8 cellular contexts compared by ENCODE assay signal in the genomic region with DNA sequence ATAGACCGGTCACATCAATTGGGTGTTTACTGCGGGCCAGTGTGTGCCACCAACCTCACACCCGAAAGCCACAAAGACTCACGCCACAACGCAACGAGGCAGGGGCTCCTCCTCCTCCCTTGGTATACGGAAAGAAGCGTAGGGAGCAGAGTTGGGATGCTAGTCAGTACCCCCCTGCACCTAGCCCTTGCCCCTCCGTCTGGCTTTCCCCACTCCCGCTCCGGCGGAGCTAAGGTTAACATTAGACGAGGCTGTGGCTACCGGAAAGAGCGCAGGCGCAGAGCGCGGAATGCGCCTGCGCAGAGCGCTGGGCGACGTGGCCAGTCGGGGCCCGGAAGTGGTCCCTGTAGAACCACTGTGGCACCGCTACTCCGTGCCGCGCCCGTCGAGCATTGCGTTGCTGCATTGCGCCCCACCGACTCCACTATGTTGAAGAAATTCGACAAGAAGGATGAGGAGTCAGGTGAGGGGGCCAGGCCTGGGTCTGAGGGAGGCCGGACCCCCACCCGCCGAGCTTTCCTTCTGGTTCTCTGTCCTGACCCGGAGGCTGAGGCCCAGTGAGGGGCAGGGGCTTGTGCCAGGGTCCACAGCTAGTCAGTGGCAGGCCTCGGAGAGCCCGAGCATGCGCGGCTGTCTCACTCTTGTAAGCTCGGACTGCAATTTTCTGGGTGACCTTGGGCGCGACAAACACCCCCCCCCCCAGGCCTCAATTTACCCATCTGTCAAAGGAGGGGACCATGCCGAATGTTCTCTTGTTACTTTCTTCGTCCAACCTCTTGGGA.
A peak's percentile ranks its signal among the peaks of the same experiment; 100 is the strongest.
DNase-seq lines count a peak whose midpoint lies in the region; ATAC-seq and TF ChIP-seq lines count a peak whose summit lies in the region.

COPG1 (plus strand) TSS at position 323 of the 782 bp plus-strand sequence; CDS start at position 427, 104 bp downstream.

- POLR2A ChIA-PET in AG04449 (lab: Yijun Ruan, JAX): interaction anchor here (0.6 to 2.2 kb wide), 13 partner anchors 9 to 279 kb away, joined by 3 to 18 read pairs (median 4); partner anchors contain the start of genes CNBP and RAB43

- in situ Hi-C loops in T47D (cut with HindIII; ENCODE audit: low pct_unique_long_range_greater_than_20kb, low sequenced_read_pairs): no loop called here

- H3K36me3 ChIP-seq in WERI-Rb-1 (peaks cover 25% of the 10 kb centered on the region), iPS-20b (ENCODE audit: insufficient read depth, low read depth, low read length) (peaks cover 24% of the 10 kb centered on the region)

- H3K27me3 ChIP-seq in WERI-Rb-1 (ENCODE audit: insufficient read depth, low read depth, severe bottlenecking) (no peaks in the 10 kb centered on the region), iPS-20b (ENCODE audit: insufficient read depth, low read length) (no peaks in the 10 kb centered on the region)

- H3K27ac ChIP-seq in WERI-Rb-1: peak within 1 kb of the TSS; percentile 83
- H3K27ac ChIP-seq in iPS-20b (ENCODE audit: low read length): peak within 1 kb of the TSS; percentile 12
- H3K27ac ChIP-seq in skin epidermis: peak within 1 kb of the TSS; percentile 81 to 100 (median 95)

- DNase-seq in AG04449 (ENCODE audit: low read depth, low spot score) (peak; percentile 14), NCI-H2227 treated with DMSO at 0.1 percent for 48 hours (lab: John Stamatoyannopoulos, UW) (peak; percentile 72), WERI-Rb-1 (peak; percentile 85), T47D (ENCODE audit: low read depth in 1 of 2, low spot score in 1 of 2) (peak; percentile 90 to 94)

- H3K9me3 ChIP-seq in WERI-Rb-1 (ENCODE audit: severe bottlenecking): no peaks in the 10 kb centered on the region
- H3K9me3 ChIP-seq in iPS-20b (ENCODE audit: insufficient read depth, low read depth, low read length): no peaks in the 10 kb centered on the region

- H3K4me1 ChIP-seq in iPS-20b (ENCODE audit: insufficient read depth, low read length): peaks cover 4% of the 10 kb centered on the region; the same call in 1 of the 2 replicates

- TF ChIP-seq CTCF in AG04449 (IDR thresholded peaks at IDR 0.05; ENCODE audit: insufficient read depth, low read length, missing control alignments): no peak
- no peak for TF ChIP-seq CTCF in WERI-Rb-1 (IDR thresholded peaks at IDR 0.05; ENCODE audit: low read depth, low read length)

- H3K4me3 ChIP-seq in AG04449 (ENCODE audit: low read depth, low read length): peak within 1 kb of the TSS; percentile 98
- H3K4me3 ChIP-seq in WERI-Rb-1 (ENCODE audit: low read depth, low read length): peak within 1 kb of the TSS; percentile 66
- H3K4me3 ChIP-seq in iPS-20b (ENCODE audit: low read length): peak within 1 kb of the TSS; percentile 92
- H3K4me3 ChIP-seq in skin epidermis: peak within 1 kb of the TSS; percentile 62 to 99 (median 79)

- ATAC-seq in GM18907 (IDR thresholded peaks at IDR 0.05; ENCODE audit: unreplicated experiment): peak; percentile 78
- ATAC-seq in HG03159 (IDR thresholded peaks at IDR 0.05; ENCODE audit: unreplicated experiment): peak; percentile 79

- H3K9ac ChIP-seq in iPS-20b (ENCODE audit: low read depth, low read length): peak within 1 kb of the TSS; percentile 85

- CTCF ChIA-PET in AG04449 (lab: Yijun Ruan, JAX): interaction anchor here (0.6 to 9.3 kb wide), 8 partner anchors 9 to 280 kb away, joined by 3 to 216 read pairs (median 6); a partner anchor contains a TSS

Comparison
In these comparisons a context has a peak if more than half of its experiments do, and no peak if none do; other contexts are left out.
1. Peak in every context shown above with its lines: DNase-seq, ATAC-seq, H3K4me3 ChIP-seq and H3K27ac ChIP-seq.
2. DNase-seq: peak in every context shown above with its lines; median percentile 92 in T47D; 85 in WERI-Rb-1; 72 in NCI-H2227 treated with DMSO at 0.1 percent for 48 hours; 14 in AG04449.
3. H3K27ac ChIP-seq: peak in every context shown above with its lines; median percentile 95 in skin epidermis; 83 in WERI-Rb-1; 12 in iPS-20b.